11 cellular contexts compared by ENCODE assay signal in the genomic region with DNA sequence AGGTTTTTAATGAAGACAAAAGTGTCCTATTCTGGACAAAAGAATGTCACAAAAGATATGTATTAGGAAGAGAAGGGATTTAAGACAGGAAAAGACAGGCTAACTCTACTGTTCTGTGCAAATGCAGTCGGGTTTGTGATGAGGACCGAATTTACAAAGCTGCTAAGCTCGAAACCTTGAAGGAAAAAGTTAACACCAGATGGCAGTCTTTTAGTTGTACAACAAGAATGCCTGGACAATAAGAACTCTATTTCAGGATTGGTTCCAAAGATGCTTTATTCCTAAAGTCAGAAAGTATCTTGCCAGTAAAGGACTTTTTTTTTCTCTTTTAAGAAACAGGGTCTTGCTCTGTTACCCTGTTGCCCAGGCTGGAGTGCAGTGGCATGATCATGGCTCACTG. TPM values are rescaled to one million over a fixed set of nuclear protein-coding genes. Genes with fewer than 3 reads are reported as not detected.
DNase-seq lines count a peak whose midpoint lies in the region; ATAC-seq and TF ChIP-seq lines count a peak whose summit lies in the region.
"Had no signal": no experiment of that assay in that cellular context is flagged by ENCODE, and none has a peak within 500 bp of the region (broad histone marks: within the 10 kb centered on the region; RNA-seq: fewer than 3 reads in every experiment).

No MANE protein-coding gene starts in this region.

- H3K4me3 Mint-ChIP-seq in nephron = no peak overlapping the region
- no peak overlapping the region for H3K4me3 Mint-ChIP-seq in naive thymus-derived CD8-positive, alpha-beta T cell
- H3K4me3 Mint-ChIP-seq: activated naive CD8-positive, alpha-beta T cell treated with anti-CD3 and anti-CD28 coated beads, Interleukin-2, amount 10 ng/mL, durations not matched to agents 7 days and 5 days had no signal

- DNase-seq in ELR (ENCODE audit: low read depth) (peak; percentile 46), MM.1S (peak; percentile 26), mammary epithelial cell (peak; percentile 16), NCI-H524 treated with DMSO at 0.1 percent for 48 hours (lab: John Stamatoyannopoulos, UW) (no peak)
- DNase-seq in naive thymus-derived CD8-positive, alpha-beta T cell = no peak
- DNase-seq: activated naive CD8-positive, alpha-beta T cell treated with anti-CD3 and anti-CD28 coated beads, Interleukin-2, amount 10 ng/mL, durations not matched to agents 7 days and 5 days; hypothalamus; NCI-H1048 had no signal

- in situ Hi-C loops in mammary epithelial cell (cut with MboI; ENCODE audit: low sequenced_read_pairs in 2 of 2) = loop anchor here (25.0 kb wide), 1 partner anchor 671 kb away; no protein-coding TSS in a partner anchor

- intact Hi-C loops in mammary epithelial cell (cut with micrococcal nuclease) = loop anchor here (1.0 to 5.0 kb wide), 4 partner anchors 88 to 676 kb away; no protein-coding TSS in a partner anchor

- H3F3A ChIP-seq in MM.1S (ENCODE audit: insufficient read depth, low read length) = no peaks in the 10 kb centered on the region

- H3K4me3 ChIP-seq in MM.1S (ENCODE audit: low read length) (no peak overlapping the region), mammary epithelial cell (replicated peaks in 1 of 3; ENCODE audit: insufficient read depth in 1 of 3, low read depth in 2 of 3, low read length in 3 of 3) (no peak overlapping the region)
- H3K4me3 ChIP-seq: skin epidermis had no signal

- H2AFZ ChIP-seq in MM.1S (ENCODE audit: low read length) = no peak overlapping the region
- H2AFZ ChIP-seq in mammary epithelial cell (ENCODE audit: low read depth, low read length) = peak overlapping the region; percentile 48

- no peaks in the 10 kb centered on the region for H3K36me3 Mint-ChIP-seq in nephron (ENCODE audit: low read depth)
- H3K36me3 Mint-ChIP-seq in naive thymus-derived CD8-positive, alpha-beta T cell = no peaks in the 10 kb centered on the region
- H3K36me3 Mint-ChIP-seq: activated naive CD8-positive, alpha-beta T cell treated with anti-CD3 and anti-CD28 coated beads, Interleukin-2, amount 10 ng/mL, durations not matched to agents 7 days and 5 days had no signal

- no peak for ATAC-seq in naive thymus-derived CD8-positive, alpha-beta T cell
- no peak for ATAC-seq in HG03432 (IDR thresholded peaks at IDR 0.05; ENCODE audit: unreplicated experiment)

- POLR2A ChIA-PET in naive thymus-derived CD8-positive, alpha-beta T cell (lab: Charles Lee) = no interaction called here

- no peaks in the 10 kb centered on the region for H3K27me3 ChIP-seq in MM.1S (replicated peaks; ENCODE audit: insufficient read depth, low read length)
- H3K27me3 ChIP-seq in mammary epithelial cell (ENCODE audit: insufficient read depth, low read length) = no peaks in the 10 kb centered on the region

- dilution Hi-C loops in mammary epithelial cell (cut with HindIII; ENCODE audit: low sequenced_read_pairs) = no loop called here

- H3K27me3 Mint-ChIP-seq in nephron (ENCODE audit: low read depth) = no peaks in the 10 kb centered on the region
- no peaks in the 10 kb centered on the region for H3K27me3 Mint-ChIP-seq in naive thymus-derived CD8-positive, alpha-beta T cell
- H3K27me3 Mint-ChIP-seq: activated naive CD8-positive, alpha-beta T cell treated with anti-CD3 and anti-CD28 coated beads, Interleukin-2, amount 10 ng/mL, durations not matched to agents 7 days and 5 days had no signal

- no TSS peak for BruUV-seq in mammary epithelial cell (replicated peaks; lab: Mats Ljungman, UMichigan)

- H3K9ac ChIP-seq in MM.1S (ENCODE audit: low read length) (no peak overlapping the region), mammary epithelial cell (ENCODE audit: insufficient read depth, low read length) (no peak overlapping the region)

- H3K9me3 ChIP-seq in MM.1S (replicated peaks; ENCODE audit: insufficient read depth, low read length) = no peaks in the 10 kb centered on the region
- no peaks in the 10 kb centered on the region for H3K9me3 ChIP-seq in mammary epithelial cell (replicated peaks; ENCODE audit: insufficient read depth, low read length)

- H3K9me2 ChIP-seq in MM.1S (replicated peaks; ENCODE audit: insufficient read depth, low read length) = no peaks in the 10 kb centered on the region

- 14% methylated on average over 3 of the region's 3 CpGs for WGBS in mammary epithelial cell (ENCODE audit: low coverage, missing lambda C conversion rate)

- no peaks in the 10 kb centered on the region for H4K20me1 ChIP-seq in MM.1S (ENCODE audit: insufficient read depth, low read length)
- H4K20me1 ChIP-seq in mammary epithelial cell (ENCODE audit: insufficient read depth, low read length) = no peaks in the 10 kb centered on the region

- H3K27ac ChIP-seq in MM.1S (ENCODE audit: low read length) (no peak overlapping the region), mammary epithelial cell (ENCODE audit: insufficient read depth, low read depth, low read length) (no peak overlapping the region)
- H3K27ac ChIP-seq: skin epidermis had no signal

- no peaks in the 10 kb centered on the region for H3K9me3 Mint-ChIP-seq in nephron
- peaks cover 0 to 7% (median 0%) of the 10 kb centered on the region in 9 donors for H3K9me3 Mint-ChIP-seq in naive thymus-derived CD8-positive, alpha-beta T cell
- H3K9me3 Mint-ChIP-seq: activated naive CD8-positive, alpha-beta T cell treated with anti-CD3 and anti-CD28 coated beads, Interleukin-2, amount 10 ng/mL, durations not matched to agents 7 days and 5 days had no signal

- H3K4me1 ChIP-seq in MM.1S (ENCODE audit: low read length) (no peaks in the 10 kb centered on the region), mammary epithelial cell (ENCODE audit: insufficient read depth, low read length) (no peaks in the 10 kb centered on the region)

- H3K36me3 ChIP-seq in MM.1S (replicated peaks; ENCODE audit: insufficient read depth, low read length) (no peaks in the 10 kb centered on the region), mammary epithelial cell (ENCODE audit: insufficient read depth, low read length) (no peaks in the 10 kb centered on the region)

- H3K27ac Mint-ChIP-seq in nephron = no peak overlapping the region
- H3K27ac Mint-ChIP-seq in naive thymus-derived CD8-positive, alpha-beta T cell = no peak overlapping the region
- H3K27ac Mint-ChIP-seq: activated naive CD8-positive, alpha-beta T cell treated with anti-CD3 and anti-CD28 coated beads, Interleukin-2, amount 10 ng/mL, durations not matched to agents 7 days and 5 days had no signal

- TF ChIP-seq CTCF in MM.1S (IDR thresholded peaks at IDR 0.05; ENCODE audit: low read length) (peak; percentile 24; the same call in 1 of the 2 replicates), mammary epithelial cell (conservative IDR thresholded peaks at IDR 0.05 in 1 of 2, IDR thresholded peaks at IDR 0.05 in 1 of 2; ENCODE audit: extremely low read depth in 1 of 2, insufficient read depth in 1 of 2, low read depth in 1 of 2, low read length in 2 of 2) (peak; percentile 22 to 59), nephron (IDR thresholded peaks at IDR 0.05; ENCODE audit: unreplicated experiment in 3 of 3) (peak in 2 of 3 experiments; percentile 21 to 38)

- H3K79me2 ChIP-seq in MM.1S (ENCODE audit: low read length) (no peaks in the 10 kb centered on the region), mammary epithelial cell (ENCODE audit: insufficient read depth, low read length) (no peaks in the 10 kb centered on the region)

- H3K4me2 ChIP-seq in MM.1S (ENCODE audit: low read depth, low read length) = no peak overlapping the region
- H3K4me2 ChIP-seq in mammary epithelial cell (ENCODE audit: insufficient read depth, low read depth, low read length) = no peak overlapping the region

- no peaks in the 10 kb centered on the region for H3K4me1 Mint-ChIP-seq in nephron
- H3K4me1 Mint-ChIP-seq in naive thymus-derived CD8-positive, alpha-beta T cell = no peaks in the 10 kb centered on the region
- H3K4me1 Mint-ChIP-seq: activated naive CD8-positive, alpha-beta T cell treated with anti-CD3 and anti-CD28 coated beads, Interleukin-2, amount 10 ng/mL, durations not matched to agents 7 days and 5 days had no signal

- CTCF ChIA-PET in mammary epithelial cell (lab: Charles Lee; ENCODE audit: low non-redundant PET) = interaction anchor here (1.0 to 1.9 kb wide), 3 partner anchors 88 to 676 kb away, joined by 3 to 21 read pairs (median 10); no protein-coding TSS in a partner anchor

RNA-seq across cellular contexts. Expression of a gene that starts 51.1 kb away (rescaled TPM):
- under 1 TPM in 1 of 2 donors, not detected in 1; 0.05 TPM for total RNA-seq in mammary epithelial cell
- 0.01 TPM for polyA plus RNA-seq in mammary epithelial cell
- polyA minus RNA-seq in mammary epithelial cell = not detected
- not detected for total RNA-seq in naive thymus-derived CD8-positive, alpha-beta T cell
- polyA plus RNA-seq in naive thymus-derived CD8-positive, alpha-beta T cell = not detected
- total RNA-seq: activated naive CD8-positive, alpha-beta T cell treated with anti-CD3 and anti-CD28 coated beads, Interleukin-2, amount 10 ng/mL, durations not matched to agents 7 days and 5 days had no signal

Comparison
In these comparisons a context has a peak if more than half of its experiments do, and no peak if none do; other contexts are left out.
1. DNase-seq: peak in ELR (single experiment), MM.1S (single experiment) and mammary epithelial cell (single experiment); none in NCI-H524 treated with DMSO at 0.1 percent for 48 hours (single experiment) and naive thymus-derived CD8-positive, alpha-beta T cell (0 of 10).
2. Peak in every context shown above with its lines, with median percentiles within 50 percentile points of each other: CTCF ChIP-seq.